14 cellular contexts compared by ENCODE assay signal in the genomic region with DNA sequence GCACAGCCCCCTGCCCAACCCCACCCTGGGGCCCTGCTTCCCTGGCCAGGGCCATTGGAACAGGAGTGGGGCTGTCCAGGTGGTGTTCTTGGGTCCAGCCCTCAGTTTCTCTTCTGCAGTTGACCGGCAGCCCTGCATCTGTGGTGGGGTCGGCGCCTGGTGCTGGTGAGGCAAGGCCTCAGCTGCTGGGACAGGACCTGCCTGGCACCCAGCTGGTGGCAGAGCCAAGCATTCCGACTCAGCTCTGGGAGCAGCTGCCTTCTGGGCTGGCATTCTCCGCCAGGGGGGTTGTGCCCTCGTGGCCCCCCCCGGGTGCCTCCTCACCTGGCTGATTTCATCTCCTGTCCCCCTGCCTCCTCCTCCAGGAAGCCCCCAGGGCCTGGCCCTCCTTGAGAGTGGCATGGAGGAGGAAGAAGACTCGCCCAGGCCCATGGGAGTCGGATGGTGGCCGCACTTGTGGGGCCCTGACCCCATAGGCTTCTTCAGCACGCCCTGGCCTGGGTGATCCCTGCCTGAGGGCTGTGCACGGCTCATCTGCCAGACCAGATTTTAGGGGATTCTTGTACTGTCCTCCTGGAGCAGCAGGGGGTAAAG. TPM values are rescaled to one million over a fixed set of nuclear protein-coding genes. Genes with fewer than 3 reads are reported as not detected.
DNase-seq lines count a peak whose midpoint lies in the region; ATAC-seq and TF ChIP-seq lines count a peak whose summit lies in the region.
"Had no signal": no experiment of that assay in that cellular context is flagged by ENCODE, and none has a peak within 500 bp of the region (broad histone marks: within the 10 kb centered on the region; RNA-seq: fewer than 3 reads in every experiment).

No MANE protein-coding gene starts in this region.

- peak overlapping the region; percentile 65 for H3K27ac Mint-ChIP-seq in activated CD4-positive, alpha-beta memory T cell treated with anti-CD3 and anti-CD28 coated beads, Interleukin-2, amount 10 ng/mL, durations not matched to agents 7 days and 5 days
- H3K27ac Mint-ChIP-seq in activated CD4-positive, alpha-beta memory T cell treated with anti-CD3 and anti-CD28 coated beads for 36 hours = no peak overlapping the region
- H3K27ac Mint-ChIP-seq in naive thymus-derived CD4-positive, alpha-beta T cell = peak overlapping the region in 6 of 9 donors; percentile 1 to 93 (median 74)

- H3K9me3 ChIP-seq in naive thymus-derived CD4-positive, alpha-beta T cell (ENCODE audit: control insufficient read depth in 2 of 3, low read length in 3 of 3) = no peaks in the 10 kb centered on the region
- no peaks in the 10 kb centered on the region for H3K9me3 ChIP-seq in tibial artery
- H3K9me3 ChIP-seq in WERI-Rb-1 (ENCODE audit: severe bottlenecking) = no peaks in the 10 kb centered on the region
- H3K9me3 ChIP-seq: ovary had no signal

- DNase-seq in activated CD4-positive, alpha-beta memory T cell treated with anti-CD3 and anti-CD28 coated beads, Interleukin-2, amount 10 ng/mL, durations not matched to agents 7 days and 5 days = no peak
- DNase-seq in activated CD4-positive, alpha-beta memory T cell treated with anti-CD3 and anti-CD28 coated beads for 36 hours = no peak
- DNase-seq in caudate nucleus (lab: John Stamatoyannopoulos, UW) (peak in 2 of 61 donors; percentile 44 to 46), tibial artery (no peak), WERI-Rb-1 (no peak)
- no peak for DNase-seq in naive thymus-derived CD4-positive, alpha-beta T cell
- no peak for DNase-seq in stimulated activated CD4-positive, alpha-beta T cell treated with anti-CD3 and anti-CD28 coated beads, Interleukin-2, amount 100 ng/mL, for 48 hours
- DNase-seq: 8988T; activated CD8-positive, alpha-beta memory T cell treated with anti-CD3 and anti-CD28 coated beads, Interleukin-2, amount 50 U/mL, for 48 hours; NCI-H2029; ovary had no signal

- H3K4me3 ChIP-seq in naive thymus-derived CD4-positive, alpha-beta T cell (ENCODE audit: low read length) = no peak overlapping the region
- H3K4me3 ChIP-seq in tibial artery (no peak overlapping the region), WERI-Rb-1 (ENCODE audit: low read depth, low read length) (no peak overlapping the region)
- H3K4me3 ChIP-seq: ovary had no signal

- H3K4me1 ChIP-seq in naive thymus-derived CD4-positive, alpha-beta T cell (ENCODE audit: control insufficient read depth in 2 of 2, insufficient read depth in 2 of 2, low read length in 2 of 2) = peaks cover 21 to 58% of the 10 kb centered on the region in 2 donors
- H3K4me1 ChIP-seq in tibial artery = peaks cover 0 to 86% (median 73%) of the 10 kb centered on the region in 4 donors

- intact Hi-C loops in activated CD4-positive, alpha-beta memory T cell treated with anti-CD3 and anti-CD28 coated beads for 36 hours (cut with micrococcal nuclease) = no loop called here
- intact Hi-C loops in naive thymus-derived CD4-positive, alpha-beta T cell (cut with micrococcal nuclease) = no loop called here
- intact Hi-C loops in tibial artery (cut with DNase I; ENCODE audit: low total_unique reads) = no loop called here

- POLR2A ChIA-PET in activated CD4-positive, alpha-beta memory T cell treated with anti-CD3 and anti-CD28 coated beads, Interleukin-2, amount 10 ng/mL, durations not matched to agents 7 days and 5 days (lab: Charles Lee) = interaction anchor here (1.4 to 3.6 kb wide), 3 partner anchors 11 to 20 kb away, joined by 3 to 52 read pairs (median 23); partner anchors contain the start of genes CD81 and TSSC4
- POLR2A ChIA-PET in activated CD4-positive, alpha-beta memory T cell treated with anti-CD3 and anti-CD28 coated beads for 36 hours (lab: Charles Lee) = no interaction called here
- POLR2A ChIA-PET in naive thymus-derived CD4-positive, alpha-beta T cell (lab: Charles Lee) = interaction anchor here (2.2 kb wide), 1 partner anchor 10 kb away, joined by 7 read pairs; no protein-coding TSS in a partner anchor

- peaks cover 0 to 54% (median 2%) of the 10 kb centered on the region in 3 experiments for H3K36me3 ChIP-seq in naive thymus-derived CD4-positive, alpha-beta T cell (ENCODE audit: control insufficient read depth in 2 of 3, insufficient read depth in 3 of 3, low read length in 3 of 3)
- H3K36me3 ChIP-seq in tibial artery (peaks cover 0 to 33% (median 33%) of the 10 kb centered on the region in 3 donors), WERI-Rb-1 (peaks cover 8% of the 10 kb centered on the region)
- H3K36me3 ChIP-seq: ovary had no signal

- H3K36me3 Mint-ChIP-seq in activated CD4-positive, alpha-beta memory T cell treated with anti-CD3 and anti-CD28 coated beads, Interleukin-2, amount 10 ng/mL, durations not matched to agents 7 days and 5 days (ENCODE audit: low read depth) = no peaks in the 10 kb centered on the region
- peaks cover 6% of the 10 kb centered on the region for H3K36me3 Mint-ChIP-seq in activated CD4-positive, alpha-beta memory T cell treated with anti-CD3 and anti-CD28 coated beads for 36 hours
- H3K36me3 Mint-ChIP-seq in naive thymus-derived CD4-positive, alpha-beta T cell = peaks cover 0 to 3% (median 0%) of the 10 kb centered on the region in 5 donors

- CTCF ChIA-PET in activated CD4-positive, alpha-beta memory T cell treated with anti-CD3 and anti-CD28 coated beads, Interleukin-2, amount 10 ng/mL, durations not matched to agents 7 days and 5 days (lab: Charles Lee) = interaction anchor here (0.9 to 2.4 kb wide), 4 partner anchors 31 to 83 kb away, joined by 4 to 16 read pairs (median 8); no protein-coding TSS in a partner anchor
- CTCF ChIA-PET in activated CD4-positive, alpha-beta memory T cell treated with anti-CD3 and anti-CD28 coated beads for 36 hours (lab: Charles Lee) = interaction anchor here (1.0 to 1.3 kb wide), 2 partner anchors 32 to 84 kb away, joined by 5 read pairs; no protein-coding TSS in a partner anchor
- CTCF ChIA-PET in naive thymus-derived CD4-positive, alpha-beta T cell (lab: Charles Lee) = no interaction called here

- no peaks in the 10 kb centered on the region for H3K27me3 ChIP-seq in naive thymus-derived CD4-positive, alpha-beta T cell (ENCODE audit: control insufficient read depth in 2 of 2, insufficient read depth in 2 of 2, low read length in 2 of 2)
- H3K27me3 ChIP-seq in tibial artery = no peaks in the 10 kb centered on the region
- H3K27me3 ChIP-seq in WERI-Rb-1 (ENCODE audit: insufficient read depth, low read depth, severe bottlenecking) = no peaks in the 10 kb centered on the region
- H3K27me3 ChIP-seq: ovary had no signal

- H3K4me3 Mint-ChIP-seq in activated CD4-positive, alpha-beta memory T cell treated with anti-CD3 and anti-CD28 coated beads, Interleukin-2, amount 10 ng/mL, durations not matched to agents 7 days and 5 days = no peak overlapping the region
- no peak overlapping the region for H3K4me3 Mint-ChIP-seq in activated CD4-positive, alpha-beta memory T cell treated with anti-CD3 and anti-CD28 coated beads for 36 hours
- H3K4me3 Mint-ChIP-seq in naive thymus-derived CD4-positive, alpha-beta T cell = peak overlapping the region in 1 of 10 donors; percentile 36

- H3K4me1 Mint-ChIP-seq in activated CD4-positive, alpha-beta memory T cell treated with anti-CD3 and anti-CD28 coated beads, Interleukin-2, amount 10 ng/mL, durations not matched to agents 7 days and 5 days = peaks cover 60% of the 10 kb centered on the region
- H3K4me1 Mint-ChIP-seq in activated CD4-positive, alpha-beta memory T cell treated with anti-CD3 and anti-CD28 coated beads for 36 hours (ENCODE audit: low read depth) = peaks cover 34% of the 10 kb centered on the region
- H3K4me1 Mint-ChIP-seq in naive thymus-derived CD4-positive, alpha-beta T cell = peaks cover 23 to 58% (median 42%) of the 10 kb centered on the region in 7 donors

- no peak for ATAC-seq in naive thymus-derived CD4-positive, alpha-beta T cell
- ATAC-seq in HG03139 (IDR thresholded peaks at IDR 0.05; ENCODE audit: unreplicated experiment) = no peak

- H3K9me3 Mint-ChIP-seq in activated CD4-positive, alpha-beta memory T cell treated with anti-CD3 and anti-CD28 coated beads, Interleukin-2, amount 10 ng/mL, durations not matched to agents 7 days and 5 days = no peaks in the 10 kb centered on the region
- H3K9me3 Mint-ChIP-seq in activated CD4-positive, alpha-beta memory T cell treated with anti-CD3 and anti-CD28 coated beads for 36 hours = no peaks in the 10 kb centered on the region
- no peaks in the 10 kb centered on the region for H3K9me3 Mint-ChIP-seq in naive thymus-derived CD4-positive, alpha-beta T cell

- H3K27me3 Mint-ChIP-seq in activated CD4-positive, alpha-beta memory T cell treated with anti-CD3 and anti-CD28 coated beads, Interleukin-2, amount 10 ng/mL, durations not matched to agents 7 days and 5 days = no peaks in the 10 kb centered on the region
- H3K27me3 Mint-ChIP-seq in activated CD4-positive, alpha-beta memory T cell treated with anti-CD3 and anti-CD28 coated beads for 36 hours = no peaks in the 10 kb centered on the region
- no peaks in the 10 kb centered on the region for H3K27me3 Mint-ChIP-seq in naive thymus-derived CD4-positive, alpha-beta T cell

- peak overlapping the region; percentile 94 for H3K27ac ChIP-seq in caudate nucleus (ENCODE audit: low read depth, low read length)
- H3K27ac ChIP-seq in naive thymus-derived CD4-positive, alpha-beta T cell (ENCODE audit: low read depth, low read length) = peak overlapping the region; percentile 23
- H3K27ac ChIP-seq in tibial artery = peak overlapping the region; percentile 63 to 72
- no peak overlapping the region for H3K27ac ChIP-seq in WERI-Rb-1

- no peak for TF ChIP-seq CTCF in tibial artery (IDR thresholded peaks at IDR 0.05)
- no peak for TF ChIP-seq CTCF in WERI-Rb-1 (IDR thresholded peaks at IDR 0.05; ENCODE audit: low read depth, low read length)

RNA-seq across cellular contexts. Expression of gene CD81, which starts 11.4 kb away (rescaled TPM):
- total RNA-seq in activated CD4-positive, alpha-beta memory T cell treated with anti-CD3 and anti-CD28 coated beads, Interleukin-2, amount 10 ng/mL, durations not matched to agents 7 days and 5 days = 100 to 1,000 TPM; 192 TPM
- 100 to 1,000 TPM; 177 to 178 TPM for total RNA-seq in activated CD4-positive, alpha-beta memory T cell treated with anti-CD3 and anti-CD28 coated beads for 36 hours
- total RNA-seq in naive thymus-derived CD4-positive, alpha-beta T cell = 100 to 1,000 TPM in 4 of 5 experiments, 10 to 100 TPM in 1; 97.5 to 173 (median 138) TPM
- 10 to 100 TPM; 19.0 to 39.6 TPM for polyA plus RNA-seq in naive thymus-derived CD4-positive, alpha-beta T cell

RNA-seq across cellular contexts. Expression of gene TSSC4, which starts 12.0 kb away (rescaled TPM):
- total RNA-seq in activated CD4-positive, alpha-beta memory T cell treated with anti-CD3 and anti-CD28 coated beads, Interleukin-2, amount 10 ng/mL, durations not matched to agents 7 days and 5 days = 10 to 100 TPM; 46.4 to 46.5 TPM
- total RNA-seq in activated CD4-positive, alpha-beta memory T cell treated with anti-CD3 and anti-CD28 coated beads for 36 hours = 10 to 100 TPM; 33.8 to 40.2 TPM
- 10 to 100 TPM; 43.6 to 55.0 (median 50.9) TPM for total RNA-seq in naive thymus-derived CD4-positive, alpha-beta T cell
- 10 to 100 TPM; 51.7 to 83.7 TPM for polyA plus RNA-seq in naive thymus-derived CD4-positive, alpha-beta T cell

RNA-seq across cellular contexts. Expression of gene TRPM5, which starts 55.8 kb away (rescaled TPM):
- total RNA-seq in activated CD4-positive, alpha-beta memory T cell treated with anti-CD3 and anti-CD28 coated beads, Interleukin-2, amount 10 ng/mL, durations not matched to agents 7 days and 5 days = not detected
- total RNA-seq in activated CD4-positive, alpha-beta memory T cell treated with anti-CD3 and anti-CD28 coated beads for 36 hours = not detected
- 1 to 10 TPM in 1 of 5 experiments, under 1 TPM in 4; 0.05 to 1.1 (median 0.73) TPM for total RNA-seq in naive thymus-derived CD4-positive, alpha-beta T cell
- polyA plus RNA-seq in naive thymus-derived CD4-positive, alpha-beta T cell = under 1 TPM in 1 of 2 donors, not detected in 1; 0.09 TPM
- total RNA-seq: epithelial cell of proximal tubule had no signal

RNA-seq across cellular contexts. Expression of gene KCNQ1, which starts 56.3 kb away (rescaled TPM):
- total RNA-seq in activated CD4-positive, alpha-beta memory T cell treated with anti-CD3 and anti-CD28 coated beads, Interleukin-2, amount 10 ng/mL, durations not matched to agents 7 days and 5 days = 10 to 100 TPM; 14.8 to 15.0 TPM
- 10 to 100 TPM; 10.7 to 10.8 TPM for total RNA-seq in activated CD4-positive, alpha-beta memory T cell treated with anti-CD3 and anti-CD28 coated beads for 36 hours
- total RNA-seq in naive thymus-derived CD4-positive, alpha-beta T cell = 10 to 100 TPM; 14.7 to 46.4 (median 41.4) TPM
- polyA plus RNA-seq in naive thymus-derived CD4-positive, alpha-beta T cell = 10 to 100 TPM; 15.8 to 20.9 TPM
- total RNA-seq: Daoy had no signal
